21 cellular contexts compared by ENCODE assay signal in genomic region chr2:30243231-30243630, GRCh38. TPM values are rescaled to one million over a fixed set of nuclear protein-coding genes. Genes with fewer than 3 reads are reported as not detected.
A peak's percentile ranks its signal among the peaks of the same experiment; 100 is the strongest.
DNase-seq lines count a peak whose midpoint lies in the region; ATAC-seq, FAIRE-seq and TF ChIP-seq lines count a peak whose summit lies in the region.
"Had no signal": no experiment of that assay in that cellular context is flagged by ENCODE, and none has a peak within 500 bp of the region (broad histone marks: within the 10 kb centered on the region; RNA-seq: fewer than 3 reads in every experiment).

No MANE protein-coding gene starts in this region.

- H3K4me1 ChIP-seq in GM23248 (ENCODE audit: insufficient read depth): peaks cover 38% of the 10 kb centered on the region
- peaks cover 15 to 20% of the 10 kb centered on the region in 2 experiments; a peak in 4 of 5 replicates for H3K4me1 ChIP-seq in K562 (replicated peaks in 1 of 2; ENCODE audit: control insufficient read depth in 2 of 2, insufficient read depth in 2 of 2, low read length in 2 of 2)

- H3K27me3 Mint-ChIP-seq in activated naive CD4-positive, alpha-beta T cell treated with anti-CD3 and anti-CD28 coated beads, Interleukin-2, amount 10 ng/mL, durations not matched to agents 7 days and 5 days: no peaks in the 10 kb centered on the region
- H3K27me3 Mint-ChIP-seq in stimulated activated naive CD8-positive, alpha-beta T cell treated with anti-CD3 and anti-CD28 coated beads, Interleukin-15, amount 100 ng/mL, for 72 hours: no peaks in the 10 kb centered on the region

- H3K4me2 ChIP-seq in GM23248 (ENCODE audit: unreplicated experiment) (no peak overlapping the region), K562 (ENCODE audit: insufficient read depth, low read length) (no peak overlapping the region)

- ATAC-seq in activated naive CD4-positive, alpha-beta T cell treated with anti-CD3 and anti-CD28 coated beads, Interleukin-2, amount 50 U/mL, for 72 hours: no peak
- ATAC-seq in K562: no peak
- no peak for ATAC-seq in stimulated activated naive CD8-positive, alpha-beta T cell treated with anti-CD3 and anti-CD28 coated beads, Interleukin-15, amount 100 ng/mL, for 72 hours
- ATAC-seq: HCT116, SK-N-SH treated with all-trans-retinoic acid at 6 μM for 48 hours, WTC11 had no signal

- CTCF ChIA-PET in activated naive CD4-positive, alpha-beta T cell treated with anti-CD3 and anti-CD28 coated beads, Interleukin-2, amount 10 ng/mL, durations not matched to agents 7 days and 5 days (lab: Charles Lee): interaction anchor here (0.7 to 2.2 kb wide), 2 partner anchors 9 to 35 kb away, joined by 3 to 8 read pairs; no protein-coding TSS in a partner anchor
- CTCF ChIA-PET in K562 (lab: Yijun Ruan, JAX; ENCODE audit: low intra/inter-chr PET ratio): no interaction called here

- peaks cover 31 to 63% of the 10 kb centered on the region in 2 donors for H3K36me3 Mint-ChIP-seq in activated naive CD4-positive, alpha-beta T cell treated with anti-CD3 and anti-CD28 coated beads, Interleukin-2, amount 50 U/mL, for 72 hours
- H3K36me3 Mint-ChIP-seq in activated naive CD4-positive, alpha-beta T cell treated with anti-CD3 and anti-CD28 coated beads, Interleukin-2, amount 10 ng/mL, durations not matched to agents 7 days and 5 days: peaks cover 73% of the 10 kb centered on the region

- WGBS in GM23248 (ENCODE audit: low coverage in 1 of 2, low lambda C conversion rate in 2 of 2, missing lambda C conversion rate in 2 of 2), 2 experiments: 98 to 100% methylated on average over 3 of the region's 3 CpGs
- 31% methylated on average over 1 of the region's 3 CpGs for WGBS in K562 (ENCODE audit: insufficient coverage, low coverage, missing lambda C conversion rate)

- H3K79me2 ChIP-seq in GM23248 (ENCODE audit: insufficient read depth): peaks cover 97% of the 10 kb centered on the region
- H3K79me2 ChIP-seq in K562 (ENCODE audit: control insufficient read depth, insufficient read depth, low read length): no peaks in the 10 kb centered on the region; the same call in 2 of the 3 replicates

- H4K20me1 ChIP-seq in GM23248 (ENCODE audit: insufficient read depth): no peaks in the 10 kb centered on the region; the same call in 1 of the 2 replicates
- no peaks in the 10 kb centered on the region for H4K20me1 ChIP-seq in K562 (replicated peaks; ENCODE audit: control insufficient read depth, insufficient read depth, low read length)

- no peak for TF ChIP-seq EP300 in K562 (IDR thresholded peaks at IDR 0.05; ENCODE audit: low read length)

- H3K9ac ChIP-seq in GM23248: no peak overlapping the region
- no peak overlapping the region for H3K9ac ChIP-seq in K562 (ENCODE audit: insufficient read depth in 1 of 2, low read depth in 2 of 2, low read length in 2 of 2)

- H2AFZ ChIP-seq in GM23248 (no peak overlapping the region), K562 (ENCODE audit: low read depth, low read length) (no peak overlapping the region)

- H3K4me3 Mint-ChIP-seq in activated naive CD4-positive, alpha-beta T cell treated with anti-CD3 and anti-CD28 coated beads, Interleukin-2, amount 10 ng/mL, durations not matched to agents 7 days and 5 days: no peak overlapping the region
- H3K4me3 Mint-ChIP-seq in stimulated activated naive CD8-positive, alpha-beta T cell treated with anti-CD3 and anti-CD28 coated beads, Interleukin-15, amount 100 ng/mL, for 72 hours: peak overlapping the region; percentile 23 to 67
- H3K4me3 Mint-ChIP-seq: WTC11 had no signal

- TF ChIP-seq RAD21 in K562 (CRISPR knock-in tag; conservative IDR thresholded peaks at IDR 0.05 in 1 of 2, IDR thresholded peaks at IDR 0.05 in 1 of 2): no peak

- H3K27ac Mint-ChIP-seq in activated naive CD4-positive, alpha-beta T cell treated with anti-CD3 and anti-CD28 coated beads, Interleukin-2, amount 50 U/mL, for 72 hours: peak overlapping the region; percentile 71 to 82
- no peak overlapping the region for H3K27ac Mint-ChIP-seq in activated naive CD4-positive, alpha-beta T cell treated with anti-CD3 and anti-CD28 coated beads, Interleukin-2, amount 10 ng/mL, durations not matched to agents 7 days and 5 days
- no peak overlapping the region for H3K27ac Mint-ChIP-seq in stimulated activated naive CD8-positive, alpha-beta T cell treated with anti-CD3 and anti-CD28 coated beads, Interleukin-15, amount 100 ng/mL, for 72 hours
- H3K27ac Mint-ChIP-seq: WTC11 had no signal

- no peak overlapping the region for H3K4me3 ChIP-seq in GM23248
- no peak overlapping the region for H3K4me3 ChIP-seq in K562
- H3K4me3 ChIP-seq: suprapubic skin had no signal

- intact Hi-C loops in K562 (cut with micrococcal nuclease): no loop called here

- H3F3A ChIP-seq in GM23248 (ENCODE audit: insufficient read depth): peaks cover 90% of the 10 kb centered on the region

- TF ChIP-seq CTCF in K562 (IDR thresholded peaks at IDR 0.05 in 2 of 3, conservative IDR thresholded peaks at IDR 0.05 in 1 of 3; ENCODE audit: insufficient read depth in 2 of 3, low read depth in 1 of 3, low read length in 3 of 3): no peak

- H3K9me3 ChIP-seq in GM23248 (ENCODE audit: low read depth) (no peaks in the 10 kb centered on the region), K562 (replicated peaks; ENCODE audit: control insufficient read depth, insufficient read depth, low read depth, low read length) (no peaks in the 10 kb centered on the region)
- H3K9me3 ChIP-seq: suprapubic skin had no signal

- H3K9me3 Mint-ChIP-seq in activated naive CD4-positive, alpha-beta T cell treated with anti-CD3 and anti-CD28 coated beads, Interleukin-2, amount 50 U/mL, for 72 hours: peaks cover 0 to 3% of the 10 kb centered on the region in 2 donors
- no peaks in the 10 kb centered on the region for H3K9me3 Mint-ChIP-seq in activated naive CD4-positive, alpha-beta T cell treated with anti-CD3 and anti-CD28 coated beads, Interleukin-2, amount 10 ng/mL, durations not matched to agents 7 days and 5 days
- no peaks in the 10 kb centered on the region for H3K9me3 Mint-ChIP-seq in stimulated activated naive CD8-positive, alpha-beta T cell treated with anti-CD3 and anti-CD28 coated beads, Interleukin-15, amount 100 ng/mL, for 72 hours

- no TSS peak for BruUV-seq in K562 (replicated peaks; lab: Mats Ljungman, UMichigan)

- H3K27ac ChIP-seq in GM23248 (peak overlapping the region; percentile 28), K562 (ENCODE audit: extremely low read depth, low read depth, low read length) (no peak overlapping the region)
- H3K27ac ChIP-seq: C4-2B, suprapubic skin had no signal

- no peak for FAIRE-seq in K562 (lab: Jason Lieb, UNC)

- no peaks in the 10 kb centered on the region for H3K27me3 ChIP-seq in GM23248 (replicated peaks; ENCODE audit: insufficient read depth)
- H3K27me3 ChIP-seq in K562 (ENCODE audit: control insufficient read depth in 2 of 2, insufficient read depth in 2 of 2, low read length in 2 of 2): no peaks in the 10 kb centered on the region
- H3K27me3 ChIP-seq: suprapubic skin had no signal

- TF ChIP-seq POLR2A in K562 (conservative IDR thresholded peaks at IDR 0.05): no peak

- H3K9me1 ChIP-seq in K562 (ENCODE audit: control insufficient read depth, insufficient read depth, low read length): no peaks in the 10 kb centered on the region

- peaks cover 73% of the 10 kb centered on the region for H3K4me1 Mint-ChIP-seq in activated naive CD4-positive, alpha-beta T cell treated with anti-CD3 and anti-CD28 coated beads, Interleukin-2, amount 10 ng/mL, durations not matched to agents 7 days and 5 days
- H3K4me1 Mint-ChIP-seq in stimulated activated naive CD8-positive, alpha-beta T cell treated with anti-CD3 and anti-CD28 coated beads, Interleukin-15, amount 100 ng/mL, for 72 hours: peaks cover 91% of the 10 kb centered on the region

- no peak for DNase-seq in activated naive CD4-positive, alpha-beta T cell treated with anti-CD3 and anti-CD28 coated beads, Interleukin-2, amount 50 U/mL, for 72 hours (ENCODE audit: low spot score in 2 of 2)
- DNase-seq in activated naive CD4-positive, alpha-beta T cell treated with anti-CD3 and anti-CD28 coated beads, Interleukin-2, amount 10 ng/mL, durations not matched to agents 7 days and 5 days: no peak
- DNase-seq in GM23248 (peak; percentile 54), K562 (ENCODE audit: extremely low read depth in 1 of 4, low spot score in 3 of 4) (no peak), kidney glomerular epithelial cell (lab: John Stamatoyannopoulos, UW) (no peak), dermis blood vessel endothelial cell (no peak)
- no peak for DNase-seq in stimulated activated naive CD8-positive, alpha-beta T cell treated with anti-CD3 and anti-CD28 coated beads, Interleukin-15, amount 100 ng/mL, for 72 hours
- DNase-seq: activated CD4-positive, alpha-beta T cell treated with anti-CD3 and anti-CD28 coated beads, Interleukin-2, amount 50 U/mL, for 48 hours; EL; mesendoderm; NCI-H1105; NCI-H2081; NCI-H345; NCI-H82; occipital lobe; T1000 had no signal

- H3K9me2 ChIP-seq in GM23248 (ENCODE audit: insufficient read depth): no peaks in the 10 kb centered on the region

- H3K36me3 ChIP-seq in GM23248 (ENCODE audit: low read depth) (peaks cover 53% of the 10 kb centered on the region; the same call in 1 of the 2 replicates), K562 (ENCODE audit: control insufficient read depth, insufficient read depth, low read length) (peaks cover 3% of the 10 kb centered on the region; the same call in 1 of the 3 replicates)

- POLR2A ChIA-PET in K562 (lab: Yijun Ruan, JAX): interaction anchor here (0.5 to 2.4 kb wide), 4 partner anchors 10 to 34 kb away, joined by 3 to 10 read pairs (median 3); partner anchors contain the start of gene LBH

- in situ Hi-C loops in GM23248 (cut with MboI): no loop called here
- in situ Hi-C loops in K562 (cut with MboI): no loop called here

RNA-seq across cellular contexts. Expression of gene LBH, which starts 11.9 kb away (rescaled TPM):
- 10 to 100 TPM; 67.0 to 88.2 TPM for total RNA-seq in activated naive CD4-positive, alpha-beta T cell treated with anti-CD3 and anti-CD28 coated beads, Interleukin-2, amount 50 U/mL, for 72 hours
- total RNA-seq in GM23248 (2014; rRNA removed; shearing (Covaris generic)): 189 and 285 TPM in 2 replicates
- 155 and 162 TPM in 2 replicates for polyA plus RNA-seq in GM23248 (2016; fragmentation: Nextera tagmentation; extraction: Ambion mirVana)
- 4.1 and 9.5 TPM in 2 replicates for total RNA-seq in K562 (2011; cell fraction: chromatin; rRNA removed; ENCODE audit: low replicate concordance)
- total RNA-seq in K562 (2011; cell fraction: nucleolus; rRNA removed): 14.5 and 15.2 TPM in 2 replicates
- total RNA-seq in K562 (2011; cell fraction: nucleoplasm; rRNA removed): 8.9 and 11.3 TPM in 2 replicates
- total RNA-seq in K562 (2014; rRNA removed): 7.4 and 23.5 TPM in 2 replicates
- 5.7 and 6.0 TPM in 2 replicates for total RNA-seq in K562 (2014; rRNA removed; fragmentation: Illumina TruSeq; extraction: Trizol)
- total RNA-seq in K562 (2015; rRNA removed; fragmentation: Illumina TruSeq; extraction: Trizol): 4.6 and 7.3 TPM in 2 replicates
- 9.5 and 12.1 TPM in 2 replicates for total RNA-seq in K562 (2021)
- polyA plus RNA-seq in K562 (2011; rRNA removed): 8.2 and 9.5 TPM in 2 replicates
- 13.7 and 24.2 TPM in 2 replicates for polyA plus RNA-seq in K562 (2011; cell fraction: cytosol; rRNA removed)
- polyA plus RNA-seq in K562 (2011; cell fraction: nucleus; rRNA removed): 4.1 and 4.6 TPM in 2 replicates
- 6.0 and 6.2 TPM in 2 replicates for polyA plus RNA-seq in K562 (2012)
- polyA plus RNA-seq in K562 (2014; fragmentation: Illumina TruSeq; extraction: Trizol): 8.1 TPM in 2 replicates
- polyA plus RNA-seq in K562 (2014; fragmentation: Nextera tagmentation; extraction: Ambion mirVana): 1 to 10 TPM; 3.1 to 5.9 TPM
- polyA plus RNA-seq in K562 (2014; rRNA removed): 9.4 and 13.4 TPM in 2 replicates
- polyA minus RNA-seq in K562 (2011; rRNA and poly(A)+ RNA removed): 10.9 and 13.0 TPM in 2 replicates
- 5.6 and 12.1 TPM in 2 replicates for polyA minus RNA-seq in K562 (2011; cell fraction: cytosol; rRNA and poly(A)+ RNA removed)
- 7.7 and 15.4 TPM in 2 replicates for polyA minus RNA-seq in K562 (2011; cell fraction: nucleus; rRNA and poly(A)+ RNA removed)
- total RNA-seq in dermis blood vessel endothelial cell: 25.1 and 49.9 TPM in 2 replicates

Comparison
In these comparisons a context has a peak if more than half of its experiments do, and no peak if none do; other contexts are left out.
1. H3K27ac Mint-ChIP-seq: peak in activated naive CD4-positive, alpha-beta T cell treated with anti-CD3 and anti-CD28 coated beads, Interleukin-2, amount 50 U/mL, for 72 hours (2 of 2); none in activated naive CD4-positive, alpha-beta T cell treated with anti-CD3 and anti-CD28 coated beads, Interleukin-2, amount 10 ng/mL, durations not matched to agents 7 days and 5 days (single experiment) and stimulated activated naive CD8-positive, alpha-beta T cell treated with anti-CD3 and anti-CD28 coated beads, Interleukin-15, amount 100 ng/mL, for 72 hours (0 of 2).